In the genomic region with DNA sequence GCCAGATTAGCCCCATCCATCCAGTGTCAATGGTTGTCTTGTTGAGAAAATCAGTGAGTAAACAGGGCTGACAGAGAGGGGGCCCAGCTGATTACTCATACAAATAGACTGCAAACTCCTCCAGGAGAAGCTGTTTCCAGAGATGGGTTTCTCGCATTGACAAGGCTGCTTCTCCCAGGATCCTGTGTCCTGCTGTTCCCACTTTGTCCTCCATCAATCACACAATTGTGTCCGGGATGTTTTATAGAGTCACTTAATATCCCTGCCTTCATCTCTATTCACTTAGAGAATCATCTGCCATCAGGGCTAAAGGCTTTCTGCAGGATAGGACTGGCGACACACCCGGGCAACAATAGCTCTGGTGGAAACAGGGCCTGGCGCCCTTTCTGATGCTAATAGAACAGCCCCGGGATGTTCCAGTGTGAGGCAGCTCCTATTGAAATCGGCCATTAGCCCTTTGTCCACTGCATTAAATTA, we compare ENCODE assay signal across 18 cellular contexts.
DNase-seq lines count a peak whose midpoint lies in the region; ATAC-seq, FAIRE-seq and TF ChIP-seq lines count a peak whose summit lies in the region.
"Had no signal": no experiment of that assay in that cellular context is flagged by ENCODE, and none has a peak within 500 bp of the region (broad histone marks: within the 10 kb centered on the region; RNA-seq: fewer than 3 reads in every experiment).

No MANE protein-coding gene starts in this region.

- H3K27me3 ChIP-seq in HepG2 (ENCODE audit: control insufficient read depth in 1 of 2, insufficient read depth in 2 of 2, low read length in 2 of 2) (peaks cover 1 to 20% of the 10 kb centered on the region in 2 experiments; a peak in 3 of 5 replicates), right lobe of liver (no peaks in the 10 kb centered on the region), mesenchymal stem cell (ENCODE audit: control insufficient read depth in 1 of 2, insufficient read depth in 1 of 2, low read length in 2 of 2) (peaks cover 0 to 13% of the 10 kb centered on the region in 2 experiments), testis (no peaks in the 10 kb centered on the region)

- TF ChIP-seq POLR2A in HepG2 (IDR thresholded peaks at IDR 0.05; ENCODE audit: insufficient read depth in 1 of 2, low read depth in 2 of 2, low read length in 2 of 2) (no peak), right lobe of liver (IDR thresholded peaks at IDR 0.05) (no peak), testis (IDR thresholded peaks at IDR 0.05) (no peak)

- TF ChIP-seq CTCF in HepG2 (CRISPR knock-in tag; IDR thresholded peaks at IDR 0.05) (no peak), right lobe of liver (IDR thresholded peaks at IDR 0.05) (no peak), testis (IDR thresholded peaks at IDR 0.05) (no peak)

- H3K9ac ChIP-seq in HepG2 (ENCODE audit: insufficient read depth, low read depth, low read length) (no peak overlapping the region), mesenchymal stem cell (ENCODE audit: low read length) (no peak overlapping the region)
- H3K9ac ChIP-seq: KMS-11 had no signal

- no peaks in the 10 kb centered on the region for H3K79me2 ChIP-seq in HepG2 (ENCODE audit: insufficient read depth, low read length)

- no peak overlapping the region for H2AK5ac ChIP-seq in mesenchymal stem cell (ENCODE audit: low read length, severe bottlenecking)

- BruUV-seq in HepG2 (replicated peaks; lab: Mats Ljungman, UMichigan) = no TSS peak

- H3K4me2 ChIP-seq in HepG2 (ENCODE audit: low read depth, low read length) (no peak overlapping the region), mesenchymal stem cell (ENCODE audit: low read length, poor library complexity, severe bottlenecking) (no peak overlapping the region)
- H3K4me2 ChIP-seq: KMS-11 had no signal

- no peak overlapping the region for H2AFZ ChIP-seq in HepG2 (ENCODE audit: low read length)
- no peak overlapping the region for H2AFZ ChIP-seq in mesenchymal stem cell (ENCODE audit: low read depth, low read length)

- no peak overlapping the region for H3K18ac ChIP-seq in mesenchymal stem cell (ENCODE audit: low read depth in 1 of 2, low read length in 2 of 2)

- H4K91ac ChIP-seq in mesenchymal stem cell (ENCODE audit: low read length) = no peak overlapping the region

- in situ Hi-C loops in HepG2 (cut with HindIII; ENCODE audit: extremely low pct_ligation_motif_present, low pct_unique_long_range_greater_than_20kb) = no loop called here

- H3K27ac ChIP-seq in HepG2 (ENCODE audit: extremely low read length, insufficient read depth, low read length) = no peak overlapping the region
- H3K27ac ChIP-seq in right lobe of liver = no peak overlapping the region
- H3K27ac ChIP-seq in mesenchymal stem cell (ENCODE audit: low read length, poor library complexity, severe bottlenecking) = no peak overlapping the region
- no peak overlapping the region for H3K27ac ChIP-seq in testis
- H3K27ac ChIP-seq: HL-60, KMS-11 had no signal

- H4K8ac ChIP-seq in mesenchymal stem cell (ENCODE audit: low read length) = no peak overlapping the region

- intact Hi-C loops in HepG2 (cut with micrococcal nuclease; ENCODE audit: unreplicated experiment) (no loop called here), right lobe of liver (cut with DNase I) (no loop called here), testis (cut with DNase I; ENCODE audit: low total_unique reads) (no loop called here)

- no peak for FAIRE-seq in HepG2 (lab: Jason Lieb, UNC)

- TF ChIP-seq RAD21 in HepG2 (CRISPR knock-in tag; IDR thresholded peaks at IDR 0.05) = no peak

- DNase-seq in HepG2 (ENCODE audit: low spot score) = no peak
- no peak for DNase-seq in right lobe of liver
- DNase-seq in ecto neural progenitor cell (ENCODE audit: low spot score) = peak; percentile 81
- peak; percentile 45 for DNase-seq in mesenchymal stem cell
- no peak for DNase-seq in HT-29 (ENCODE audit: low spot score)
- DNase-seq in testis = no peak
- no peak for DNase-seq in AG20443 (ENCODE audit: low spot score)
- no peak for DNase-seq in HCEC 1CT
- DNase-seq: activated CD4-positive, alpha-beta T cell treated with anti-CD3 and anti-CD28 coated beads, Interleukin-2, amount 10 ng/mL, durations not matched to agents 24 days and 14 days; activated naive CD4-positive, alpha-beta T cell treated with anti-CD3 and anti-CD28 coated beads, Interleukin-2, amount 10 ng/mL, durations not matched to agents 7 days and 5 days; erythroblast; left colon; NCI-H1105; NCI-H510A; stimulated activated naive B cell treated with anti-CD40 and anti-IgM and Interleukin-4, amounts not matched to agents 10 μg/mL and 1 μg/mL and 100 μg/mL, for 72 hours; T-helper 9 cell had no signal

- no peak overlapping the region for H3K4me3 ChIP-seq in HepG2 (replicated peaks in 1 of 3; ENCODE audit: insufficient read depth in 1 of 3, low read depth in 2 of 3, low read length in 3 of 3)
- no peak overlapping the region for H3K4me3 ChIP-seq in right lobe of liver
- H3K4me3 ChIP-seq in mesenchymal stem cell (ENCODE audit: insufficient read depth in 1 of 2, low read depth in 1 of 2, low read length in 2 of 2) = no peak overlapping the region
- H3K4me3 ChIP-seq in testis = no peak overlapping the region

- H3K79me1 ChIP-seq in mesenchymal stem cell (replicated peaks; ENCODE audit: low read length, poor library complexity, severe bottlenecking) = no peaks in the 10 kb centered on the region

- TF ChIP-seq EP300 in HepG2 (IDR thresholded peaks at IDR 0.05; ENCODE audit: low read depth in 2 of 2, low read length in 2 of 2) (no peak), HepG2 (CRISPR knock-in tag; IDR thresholded peaks at IDR 0.05; ENCODE audit: borderline replicate concordance) (no peak)

- no peak overlapping the region for H2BK5ac ChIP-seq in mesenchymal stem cell (ENCODE audit: low read depth, low read length, poor library complexity, severe bottlenecking)

- no peak overlapping the region for H2BK12ac ChIP-seq in mesenchymal stem cell (ENCODE audit: low read length in 2 of 2)

- no peak overlapping the region for H2BK120ac ChIP-seq in mesenchymal stem cell (ENCODE audit: low read depth, low read length)

- CTCF ChIA-PET in HepG2 (lab: Yijun Ruan, JAX; ENCODE audit: low intra/inter-chr PET ratio, low total read pairs) = no interaction called here

- H4K20me1 ChIP-seq in HepG2 (ENCODE audit: insufficient read depth, low read length) = no peaks in the 10 kb centered on the region

- H3K4me1 ChIP-seq in HepG2 (ENCODE audit: insufficient read depth, low read length) (peaks cover 12% of the 10 kb centered on the region), right lobe of liver (no peaks in the 10 kb centered on the region), mesenchymal stem cell (ENCODE audit: control insufficient read depth, insufficient read depth, low read depth, low read length) (peaks cover 18% of the 10 kb centered on the region), testis (peaks cover 8% of the 10 kb centered on the region)

- no peak overlapping the region for H3K4ac ChIP-seq in mesenchymal stem cell (ENCODE audit: low read depth in 1 of 2, low read length in 2 of 2)

- no peak overlapping the region for H3K23ac ChIP-seq in mesenchymal stem cell (ENCODE audit: low read length in 2 of 2)

- H3K14ac ChIP-seq in mesenchymal stem cell (ENCODE audit: low read length in 2 of 2) = no peak overlapping the region

- H3K36me3 ChIP-seq in HepG2 (replicated peaks in 1 of 2; ENCODE audit: control insufficient read depth in 1 of 2, insufficient read depth in 2 of 2, low read length in 2 of 2) = no peaks in the 10 kb centered on the region
- no peaks in the 10 kb centered on the region for H3K36me3 ChIP-seq in right lobe of liver
- H3K36me3 ChIP-seq in mesenchymal stem cell (ENCODE audit: control insufficient read depth in 1 of 2, insufficient read depth in 2 of 2, low read depth in 1 of 2, low read length in 2 of 2) = peaks cover 0 to 8% of the 10 kb centered on the region in 2 experiments
- no peaks in the 10 kb centered on the region for H3K36me3 ChIP-seq in testis (ENCODE audit: low read depth, missing control alignments)

- no peak for ATAC-seq in HepG2
- ATAC-seq in right lobe of liver = no peak
- ATAC-seq: left colon; stimulated activated naive B cell treated with anti-CD40 and anti-IgM and Interleukin-4, amounts not matched to agents 10 μg/mL and 1 μg/mL and 100 μg/mL, for 72 hours had no signal

- POLR2A ChIA-PET in HepG2 (lab: Yijun Ruan, JAX) = no interaction called here

- no peaks in the 10 kb centered on the region for H3K9me3 ChIP-seq in HepG2 (ENCODE audit: low read length)
- H3K9me3 ChIP-seq in right lobe of liver = no peaks in the 10 kb centered on the region
- no peaks in the 10 kb centered on the region for H3K9me3 ChIP-seq in mesenchymal stem cell (ENCODE audit: control insufficient read depth, low read length)
- no peaks in the 10 kb centered on the region for H3K9me3 ChIP-seq in testis

- H2BK15ac ChIP-seq in mesenchymal stem cell (ENCODE audit: low read depth, poor library complexity, severe bottlenecking) = no peak overlapping the region

- 48% methylated on average over 7 of the region's 7 CpGs for WGBS in HepG2 (ENCODE audit: low lambda C conversion rate)
- 70% methylated on average over 5 of the region's 7 CpGs for WGBS in right lobe of liver (ENCODE audit: insufficient coverage, low coverage, low lambda C conversion rate, missing lambda C conversion rate)
- 37% methylated on average over 5 of the region's 7 CpGs for WGBS in mesenchymal stem cell
- WGBS in testis, 2 donors = 92% methylated on average over 7 of the region's 7 CpGs

TF ChIP-seq in HepG2, 621 proteins besides CTCF, POLR2A, EP300 and RAD21:
- TF ChIP-seq ZBTB33 (CRISPR knock-in tag; IDR thresholded peaks at IDR 0.05) = peak; percentile 31; the same call in 1 of the 2 replicates
- TF ChIP-seq ZNF782 (CRISPR knock-in tag; IDR thresholded peaks at IDR 0.05; ENCODE audit: borderline replicate concordance) = no peak
- TF ChIP-seq ZNF431 (CRISPR knock-in tag; IDR thresholded peaks at IDR 0.05; ENCODE audit: borderline replicate concordance, low read depth) = no peak

Comparison
In these comparisons a context has a peak if more than half of its experiments do, and no peak if none do; other contexts are left out.
1. DNase-seq: peak in ecto neural progenitor cell (single experiment) and mesenchymal stem cell (single experiment); none in HepG2 (single experiment), right lobe of liver (0 of 3), HT-29 (single experiment), testis (single experiment), AG20443 (single experiment) and HCEC 1CT (single experiment).